ENCODE assay signal across 1 cellular context in the genomic region with DNA sequence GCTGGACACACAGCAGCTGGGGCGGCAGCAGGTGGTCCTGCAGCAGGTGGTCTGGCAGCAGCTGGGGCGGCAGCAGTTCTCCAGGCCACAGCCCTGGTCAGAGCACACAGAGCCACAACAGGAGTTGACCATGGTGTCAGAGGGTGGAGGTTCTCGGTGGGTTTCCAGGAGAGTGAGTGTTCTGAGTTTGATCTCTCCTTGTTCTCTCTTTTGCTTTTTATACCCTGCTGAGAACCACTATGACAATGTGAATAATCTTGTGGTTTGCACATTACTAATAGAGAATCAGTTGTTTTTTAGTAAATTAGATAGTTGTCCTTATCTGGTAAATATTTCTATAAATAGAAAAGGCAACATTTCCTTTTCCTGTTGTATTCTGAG.
TF ChIP-seq lines count a peak whose summit lies in the region.

TSS of gene KRTAP4-12 (minus strand) at position 192 of the 381 bp plus-strand sequence. CDS start at position 132, 60 bp downstream.

TF ChIP-seq in WTC11, 78 proteins besides CTCF, POLR2A, EP300 and RAD21:
- peak; percentile 78 for TF ChIP-seq ZNF423 (CRISPR knock-in tag; IDR thresholded peaks at IDR 0.05)
